Comparison of ENCODE assay signal across 29 cellular contexts in the genomic region with DNA sequence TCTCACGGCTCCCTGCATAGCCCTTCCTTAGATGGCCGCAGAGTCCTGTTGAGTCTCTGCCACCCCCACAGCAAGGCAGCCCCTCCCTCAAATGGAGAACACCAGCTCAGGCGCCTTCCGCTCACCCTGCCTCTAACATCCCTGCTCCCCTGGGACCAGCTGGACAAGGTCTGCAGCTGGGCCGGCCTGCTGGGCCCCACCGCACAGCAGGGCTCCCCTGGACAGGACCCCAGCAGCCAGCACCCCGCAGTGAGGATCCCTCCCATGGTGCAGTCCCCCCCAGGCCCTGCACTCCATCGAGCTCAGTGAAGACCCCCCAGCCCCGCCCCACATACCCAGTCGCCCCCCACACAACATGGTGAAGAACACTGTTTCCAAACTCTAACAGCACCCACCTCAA. TPM values are rescaled to one million over a fixed set of nuclear protein-coding genes. Genes with fewer than 3 reads are reported as not detected.
"Had no signal": no experiment of that assay in that cellular context is flagged by ENCODE, and none has a peak within 500 bp of the region (broad histone marks: within the 10 kb centered on the region; RNA-seq: fewer than 3 reads in every experiment).

No MANE protein-coding gene starts in this region.

- ATAC-seq: SK-N-SH treated with all-trans-retinoic acid at 6 μM for 48 hours had no signal

- H3K9me3 ChIP-seq: MG63, Peyer's patch, SJSA1 had no signal

- H3K9me3 Mint-ChIP-seq: activated CD4-positive, alpha-beta memory T cell treated with anti-CD3 and anti-CD28 coated beads for 36 hours; activated CD4-positive, alpha-beta T cell treated with anti-CD3 and anti-CD28 coated beads, Interleukin-2, amount 10 ng/mL, durations not matched to agents 7 days and 5 days; activated naive CD4-positive, alpha-beta T cell treated with anti-CD3 and anti-CD28 coated beads, Interleukin-2, amount 10 ng/mL, durations not matched to agents 7 days and 5 days; activated naive CD8-positive, alpha-beta T cell treated with anti-CD3 and anti-CD28 coated beads for 36 hours; activated T-helper 2 cell treated with anti-CD3 and anti-CD28 coated beads, Interferon-gamma antibody, Interleukin-2, Interleukin-4, amounts not matched to agents 10 μg/mL and 5 μg/mL and 100 μg/mL, durations not matched to agents 14 hours and 24 hours and 36 hours; T-helper 2 cell treated with Interferon-gamma antibody and Interleukin-4, amounts not matched to agents 5 μg/mL and 100 μg/mL, for 36 hours had no signal

- H3K36me3 ChIP-seq: MG63, SJSA1 had no signal

- H3K4me3 Mint-ChIP-seq: activated CD4-positive, alpha-beta memory T cell treated with anti-CD3 and anti-CD28 coated beads for 36 hours; activated CD4-positive, alpha-beta T cell treated with anti-CD3 and anti-CD28 coated beads, Interleukin-2, amount 10 ng/mL, durations not matched to agents 7 days and 5 days; activated naive CD4-positive, alpha-beta T cell treated with anti-CD3 and anti-CD28 coated beads, Interleukin-2, amount 10 ng/mL, durations not matched to agents 7 days and 5 days; activated naive CD8-positive, alpha-beta T cell treated with anti-CD3 and anti-CD28 coated beads for 36 hours; T-helper 2 cell treated with Interferon-gamma antibody and Interleukin-4, amounts not matched to agents 5 μg/mL and 100 μg/mL, for 36 hours had no signal

- H3K27ac ChIP-seq: Peyer's patch, RWPE1, SJSA1 had no signal

- DNase-seq: activated CD4-positive, alpha-beta memory T cell treated with anti-CD3 and anti-CD28 coated beads for 36 hours; activated CD4-positive, alpha-beta T cell treated with anti-CD3 and anti-CD28 coated beads, Interleukin-2, amount 10 ng/mL, durations not matched to agents 7 days and 5 days; activated gamma-delta T cell treated with Interleukin-2 at 50 U/mL for 16 hours; activated naive CD4-positive, alpha-beta T cell treated with anti-CD3 and anti-CD28 coated beads, Interleukin-2, amount 10 ng/mL, durations not matched to agents 7 days and 5 days; activated naive CD8-positive, alpha-beta T cell treated with anti-CD3 and anti-CD28 coated beads for 36 hours; activated T-cell treated with anti-CD3 and anti-CD28 coated beads for 4 hours; activated T-cell treated with anti-CD3 and anti-CD28 coated beads, Interleukin-2, amount 50 U/mL, for 48 hours; anterior cingulate cortex; KG1; MG63; MV-4-11; NCI-H1092 treated with DMSO at 0.1 percent for 48 hours; NCI-H1436; NCI-H1694 treated with DMSO at 0.1 percent for 48 hours; NCI-H2029 treated with DMSO at 0.1 percent for 48 hours; NCI-H345; NCI-H510A; NCI-H526 treated with DMSO at 0.1 percent for 48 hours; NCI-H82; OCI-M1; Peyer's patch; SW 1271 had no signal

- H3K27ac Mint-ChIP-seq: activated CD4-positive, alpha-beta memory T cell treated with anti-CD3 and anti-CD28 coated beads for 36 hours; activated CD4-positive, alpha-beta T cell treated with anti-CD3 and anti-CD28 coated beads, Interleukin-2, amount 10 ng/mL, durations not matched to agents 7 days and 5 days; activated naive CD4-positive, alpha-beta T cell treated with anti-CD3 and anti-CD28 coated beads, Interleukin-2, amount 10 ng/mL, durations not matched to agents 7 days and 5 days; activated naive CD8-positive, alpha-beta T cell treated with anti-CD3 and anti-CD28 coated beads for 36 hours; activated T-helper 2 cell treated with anti-CD3 and anti-CD28 coated beads, Interferon-gamma antibody, Interleukin-2, Interleukin-4, amounts not matched to agents 10 μg/mL and 5 μg/mL and 100 μg/mL, durations not matched to agents 14 hours and 24 hours and 36 hours; T-helper 2 cell treated with Interferon-gamma antibody and Interleukin-4, amounts not matched to agents 5 μg/mL and 100 μg/mL, for 36 hours had no signal

- H3K27me3 Mint-ChIP-seq: activated CD4-positive, alpha-beta memory T cell treated with anti-CD3 and anti-CD28 coated beads for 36 hours; activated CD4-positive, alpha-beta T cell treated with anti-CD3 and anti-CD28 coated beads, Interleukin-2, amount 10 ng/mL, durations not matched to agents 7 days and 5 days; activated naive CD4-positive, alpha-beta T cell treated with anti-CD3 and anti-CD28 coated beads, Interleukin-2, amount 10 ng/mL, durations not matched to agents 7 days and 5 days; activated naive CD8-positive, alpha-beta T cell treated with anti-CD3 and anti-CD28 coated beads for 36 hours had no signal

- H3K4me3 ChIP-seq: MG63, Peyer's patch, SJSA1 had no signal

- H3K27me3 ChIP-seq: MG63, Peyer's patch, SJSA1 had no signal

RNA-seq across cellular contexts. Expression of gene P2RX1, which starts 37.8 kb away (rescaled TPM):
- total RNA-seq: activated CD8-positive, alpha-beta memory T cell treated with anti-CD3 and anti-CD28 coated beads for 36 hours; chondrocyte had no signal
